In genomic region chr19:16338470-16339360, GRCh38 we compare ENCODE assay signal across 2 cellular contexts.
A peak's percentile ranks its signal among the peaks of the same experiment; 100 is the strongest.
TF ChIP-seq lines count a peak whose summit lies in the region.

No MANE protein-coding gene starts in this region.

TF ChIP-seq in SK-N-SH, 30 proteins besides CTCF, POLR2A, EP300 and RAD21 (continued from another document and continues in another):
- peak; percentile 90 for TF ChIP-seq PBX3 (IDR thresholded peaks at IDR 0.05)
- no peak for TF ChIP-seq CHD2 (IDR thresholded peaks at IDR 0.05; ENCODE audit: low read length, partially characterized antibody)
- TF ChIP-seq NRF1 (IDR thresholded peaks at IDR 0.05; ENCODE audit: low read depth, low read length): no peak
- no peak for TF ChIP-seq RFX5 (IDR thresholded peaks at IDR 0.05; ENCODE audit: low read length)
- peak; percentile 71 for TF ChIP-seq MAX (IDR thresholded peaks at IDR 0.05; ENCODE audit: low read depth)
- TF ChIP-seq RCOR1 (IDR thresholded peaks at IDR 0.05; ENCODE audit: low read length): no peak
- peak; percentile 81 for TF ChIP-seq FOSL2 (IDR thresholded peaks at IDR 0.05; ENCODE audit: borderline replicate concordance, low read depth)
- no peak for TF ChIP-seq GABPA (IDR thresholded peaks at IDR 0.05; ENCODE audit: low read depth)
- TF ChIP-seq JUND (IDR thresholded peaks at IDR 0.05): peak; percentile 80
- peak; percentile 38; the same call in 1 of the 2 replicates for TF ChIP-seq USF1 (IDR thresholded peaks at IDR 0.05; ENCODE audit: borderline replicate concordance, low read depth)
- TF ChIP-seq SMC3 (IDR thresholded peaks at IDR 0.05; ENCODE audit: low read depth, low read length): no peak
- peak; percentile 93 for TF ChIP-seq TCF12 (IDR thresholded peaks at IDR 0.05)
- TF ChIP-seq ELF1 (IDR thresholded peaks at IDR 0.05): no peak; the same call in 1 of the 2 replicates
- TF ChIP-seq POLR2AphosphoS5 (IDR thresholded peaks at IDR 0.05; ENCODE audit: low read depth, low read length): peak; percentile 70; the same call in 1 of the 2 replicates
- peak; percentile 99 for TF ChIP-seq RXRA (IDR thresholded peaks at IDR 0.05; ENCODE audit: borderline replicate concordance, low read depth)
- TF ChIP-seq FOXJ3 (CRISPR knock-in tag; IDR thresholded peaks at IDR 0.05): no peak
- TF ChIP-seq IRF3 (IDR thresholded peaks at IDR 0.05; ENCODE audit: low read depth, low read length): no peak
- TF ChIP-seq EZH2phosphoT487 (IDR thresholded peaks at IDR 0.05; ENCODE audit: borderline replicate concordance, low read depth): no peak
- TF ChIP-seq FOXM1 (IDR thresholded peaks at IDR 0.05; ENCODE audit: low read depth): peak; percentile 66
- no peak; the same call in 1 of the 2 replicates for TF ChIP-seq MEF2A (IDR thresholded peaks at IDR 0.05; ENCODE audit: borderline replicate concordance, low read depth)
- TF ChIP-seq NFIC (IDR thresholded peaks at IDR 0.05; ENCODE audit: borderline replicate concordance): peak; percentile 85
- no peak; the same call in 1 of the 2 replicates for TF ChIP-seq TAF1 (IDR thresholded peaks at IDR 0.05; ENCODE audit: borderline replicate concordance, low read depth, low read length)
- no peak for TF ChIP-seq GATA2 (CRISPR knock-in tag; IDR thresholded peaks at IDR 0.05)
- TF ChIP-seq ZBTB33 (IDR thresholded peaks at IDR 0.05; ENCODE audit: borderline replicate concordance, low read depth): peak; percentile 82; the same call in 1 of the 2 replicates
- no peak for TF ChIP-seq USF2 (IDR thresholded peaks at IDR 0.05; ENCODE audit: borderline replicate concordance, low read depth, low read length)
- no peak for TF ChIP-seq MXI1 (IDR thresholded peaks at IDR 0.05; ENCODE audit: low read depth, low read length)

TF ChIP-seq in GM12878, 131 proteins besides CTCF, POLR2A, EP300 and RAD21 (continued from another document and continues in another):
- TF ChIP-seq MAX (IDR thresholded peaks at IDR 0.05; ENCODE audit: low read depth, low read length) (no peak), EGR1 (IDR thresholded peaks at IDR 0.05; ENCODE audit: borderline replicate concordance in 1 of 2, low read depth in 2 of 2, low read length in 2 of 2) (peak in 1 of 2 experiments; percentile 83; a peak in 2 of 3 replicates), NR2F1 (conservative IDR thresholded peaks at IDR 0.05) (peak; percentile 94), POLR2AphosphoS5 (IDR thresholded peaks at IDR 0.05; ENCODE audit: low read length) (no peak), FOXK2 (IDR thresholded peaks at IDR 0.05) (no peak), KAT2A (conservative IDR thresholded peaks at IDR 0.05; ENCODE audit: control insufficient read depth, low read depth, low read length) (no peak), RBBP5 (conservative IDR thresholded peaks at IDR 0.05) (no peak), BACH1 (IDR thresholded peaks at IDR 0.05; ENCODE audit: borderline replicate concordance) (peak; percentile 77; the same call in 1 of the 2 replicates), STAT3 (IDR thresholded peaks at IDR 0.05; ENCODE audit: low read depth, low read length) (no peak), MYB (IDR thresholded peaks at IDR 0.05; ENCODE audit: borderline replicate concordance, low read depth, low read length) (no peak), MTA2 (IDR thresholded peaks at IDR 0.05; ENCODE audit: low read depth) (peak; percentile 89), PML (IDR thresholded peaks at IDR 0.05; ENCODE audit: low read length) (peak; percentile 66; the same call in 1 of the 2 replicates), SIX5 (IDR thresholded peaks at IDR 0.05; ENCODE audit: low read depth, low read length, severe bottlenecking) (no peak), CEBPB (IDR thresholded peaks at IDR 0.05; ENCODE audit: borderline replicate concordance in 1 of 2, low read depth in 2 of 2, low read length in 2 of 2) (no peak), MEF2B (IDR thresholded peaks at IDR 0.05; ENCODE audit: partially characterized antibody, poor library complexity, severe bottlenecking) (peak; percentile 62), ATF7 (IDR thresholded peaks at IDR 0.05; ENCODE audit: low read depth) (peak; percentile 64), SUPT20H (IDR thresholded peaks at IDR 0.05; ENCODE audit: borderline replicate concordance, control insufficient read depth, low read depth, low read length) (no peak), CBFB (IDR thresholded peaks at IDR 0.05; ENCODE audit: low read depth) (peak; percentile 96), ASH2L (IDR thresholded peaks at IDR 0.05; ENCODE audit: borderline replicate concordance, low read depth) (no peak), PRDM15 (CRISPR knock-in tag; IDR thresholded peaks at IDR 0.05) (no peak), IRF4 (IDR thresholded peaks at IDR 0.05; ENCODE audit: low read depth, low read length) (peak; percentile 99), NRF1 (conservative IDR thresholded peaks at IDR 0.05; ENCODE audit: low read depth, low read length) (no peak), SPI1 (IDR thresholded peaks at IDR 0.05; ENCODE audit: borderline replicate concordance, insufficient read depth, low read depth, low read length) (peak; percentile 90), RELB (IDR thresholded peaks at IDR 0.05; ENCODE audit: low read depth) (peak; percentile 97), NBN (IDR thresholded peaks at IDR 0.05) (peak; percentile 64), TAF1 (IDR thresholded peaks at IDR 0.05; ENCODE audit: borderline replicate concordance, low read depth, low read length) (no peak), MXI1 (IDR thresholded peaks at IDR 0.05; ENCODE audit: low read depth, low read length) (no peak), USF1 (IDR thresholded peaks at IDR 0.05; ENCODE audit: borderline replicate concordance, extremely low read length, insufficient read depth, low read depth, low read length) (no peak), ZBTB4 (CRISPR knock-in tag; IDR thresholded peaks at IDR 0.05) (no peak), NR2C2 (IDR thresholded peaks at IDR 0.05; ENCODE audit: borderline replicate concordance, control insufficient read depth, insufficient read length, low read depth) (no peak), TBL1XR1 (IDR thresholded peaks at IDR 0.05; ENCODE audit: low read depth, low read length) (peak; percentile 92), CREB1 (IDR thresholded peaks at IDR 0.05; ENCODE audit: low read depth) (0 out of 2 replicates have a peak, but pooled peaks have one; percentile 37), ZNF622 (IDR thresholded peaks at IDR 0.05) (no peak), ZZZ3 (IDR thresholded peaks at IDR 0.05; ENCODE audit: control insufficient read depth, insufficient read length, low read depth) (no peak), TCF7 (IDR thresholded peaks at IDR 0.05; ENCODE audit: borderline replicate concordance) (peak; percentile 56; the same call in 1 of the 2 replicates), PAX5 (IDR thresholded peaks at IDR 0.05; ENCODE audit: borderline replicate concordance, low read depth, low read length) (peak; percentile 94), ESRRA (IDR thresholded peaks at IDR 0.05; ENCODE audit: low read length) (no peak), YY1 (IDR thresholded peaks at IDR 0.05; ENCODE audit: low read depth, low read length) (no peak), USF2 (IDR thresholded peaks at IDR 0.05; ENCODE audit: borderline replicate concordance, low read depth, low read length) (no peak), POU2F2 (IDR thresholded peaks at IDR 0.05; ENCODE audit: borderline replicate concordance, low read depth, low read length) (peak; percentile 83; the same call in 2 of the 3 replicates), RUNX3 (IDR thresholded peaks at IDR 0.05; ENCODE audit: low read length) (peak; percentile 100), IRF5 (IDR thresholded peaks at IDR 0.05; ENCODE audit: borderline replicate concordance) (no peak), NFYA (IDR thresholded peaks at IDR 0.05; ENCODE audit: borderline replicate concordance, low read depth, low read length) (no peak)
